In the genomic region with DNA sequence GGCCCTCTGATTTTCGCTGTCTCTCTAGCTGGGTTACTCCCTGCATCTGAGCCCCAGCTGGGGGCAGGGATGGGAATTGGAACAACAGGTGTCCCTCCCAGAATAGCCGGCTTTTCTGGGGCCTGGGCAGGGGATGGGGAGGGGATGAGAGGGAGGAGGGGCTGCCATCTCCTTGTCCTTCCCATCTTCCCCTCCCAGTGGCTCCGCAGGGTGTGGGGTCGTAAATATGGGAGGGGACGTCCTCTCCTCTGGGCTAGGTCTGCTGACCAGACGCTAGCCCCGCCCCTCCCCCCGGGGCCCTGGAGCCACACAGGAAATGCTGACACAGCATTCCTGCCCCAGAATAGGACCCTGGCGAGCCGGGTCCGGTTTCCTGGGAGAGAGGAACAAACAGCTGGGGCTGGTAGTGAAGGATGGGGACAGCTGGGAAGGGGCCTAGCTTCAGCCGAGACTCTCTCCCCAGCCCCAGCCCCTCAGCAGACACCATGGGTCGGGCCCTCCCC, we compare ENCODE assay signal across 1 cellular context.
TF ChIP-seq lines count a peak whose summit lies in the region.

No MANE protein-coding gene starts in this region.

TF ChIP-seq in HepG2, 621 proteins besides CTCF, POLR2A, EP300 and RAD21:
- TF ChIP-seq EED (CRISPR knock-in tag; IDR thresholded peaks at IDR 0.05) (no peak), MAFG (CRISPR knock-in tag; IDR thresholded peaks at IDR 0.05) (peak; percentile 57; the same call in 1 of the 2 replicates), MAFK (conservative IDR thresholded peaks at IDR 0.05 in 1 of 2, IDR thresholded peaks at IDR 0.05 in 1 of 2; ENCODE audit: low read length in 2 of 2) (peak; percentile 98 to 99), CBFB (CRISPR knock-in tag; IDR thresholded peaks at IDR 0.05) (no peak), KLF12 (CRISPR knock-in tag; IDR thresholded peaks at IDR 0.05; ENCODE audit: borderline replicate concordance) (no peak), JUN (CRISPR knock-in tag; IDR thresholded peaks at IDR 0.05) (no peak), MAFF (IDR thresholded peaks at IDR 0.05; ENCODE audit: low read depth, low read length) (peak; percentile 98), ZNF83 (CRISPR knock-in tag; IDR thresholded peaks at IDR 0.05; ENCODE audit: borderline replicate concordance) (no peak), GPN1 (CRISPR knock-in tag; IDR thresholded peaks at IDR 0.05; ENCODE audit: borderline replicate concordance) (no peak)
- TF ChIP-seq, protein P1, sequence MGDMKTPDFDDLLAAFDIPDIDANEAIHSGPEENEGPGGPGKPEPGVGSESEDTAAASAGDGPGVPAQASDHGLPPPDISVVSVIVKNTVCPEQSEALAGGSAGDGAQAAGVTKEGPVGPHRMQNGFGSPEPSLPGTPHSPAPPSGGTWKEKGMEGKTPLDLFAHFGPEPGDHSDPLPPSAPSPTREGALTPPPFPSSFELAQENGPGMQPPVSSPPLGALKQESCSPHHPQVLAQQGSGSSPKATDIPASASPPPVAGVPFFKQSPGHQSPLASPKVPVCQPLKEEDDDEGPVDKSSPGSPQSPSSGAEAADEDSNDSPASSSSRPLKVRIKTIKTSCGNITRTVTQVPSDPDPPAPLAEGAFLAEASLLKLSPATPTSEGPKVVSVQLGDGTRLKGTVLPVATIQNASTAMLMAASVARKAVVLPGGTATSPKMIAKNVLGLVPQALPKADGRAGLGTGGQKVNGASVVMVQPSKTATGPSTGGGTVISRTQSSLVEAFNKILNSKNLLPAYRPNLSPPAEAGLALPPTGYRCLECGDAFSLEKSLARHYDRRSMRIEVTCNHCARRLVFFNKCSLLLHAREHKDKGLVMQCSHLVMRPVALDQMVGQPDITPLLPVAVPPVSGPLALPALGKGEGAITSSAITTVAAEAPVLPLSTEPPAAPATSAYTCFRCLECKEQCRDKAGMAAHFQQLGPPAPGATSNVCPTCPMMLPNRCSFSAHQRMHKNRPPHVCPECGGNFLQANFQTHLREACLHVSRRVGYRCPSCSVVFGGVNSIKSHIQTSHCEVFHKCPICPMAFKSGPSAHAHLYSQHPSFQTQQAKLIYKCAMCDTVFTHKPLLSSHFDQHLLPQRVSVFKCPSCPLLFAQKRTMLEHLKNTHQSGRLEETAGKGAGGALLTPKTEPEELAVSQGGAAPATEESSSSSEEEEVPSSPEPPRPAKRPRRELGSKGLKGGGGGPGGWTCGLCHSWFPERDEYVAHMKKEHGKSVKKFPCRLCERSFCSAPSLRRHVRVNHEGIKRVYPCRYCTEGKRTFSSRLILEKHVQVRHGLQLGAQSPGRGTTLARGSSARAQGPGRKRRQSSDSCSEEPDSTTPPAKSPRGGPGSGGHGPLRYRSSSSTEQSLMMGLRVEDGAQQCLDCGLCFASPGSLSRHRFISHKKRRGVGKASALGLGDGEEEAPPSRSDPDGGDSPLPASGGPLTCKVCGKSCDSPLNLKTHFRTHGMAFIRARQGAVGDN (CRISPR knock-in tag; IDR thresholded peaks at IDR 0.05), result no peak
- TF ChIP-seq, protein P2, sequence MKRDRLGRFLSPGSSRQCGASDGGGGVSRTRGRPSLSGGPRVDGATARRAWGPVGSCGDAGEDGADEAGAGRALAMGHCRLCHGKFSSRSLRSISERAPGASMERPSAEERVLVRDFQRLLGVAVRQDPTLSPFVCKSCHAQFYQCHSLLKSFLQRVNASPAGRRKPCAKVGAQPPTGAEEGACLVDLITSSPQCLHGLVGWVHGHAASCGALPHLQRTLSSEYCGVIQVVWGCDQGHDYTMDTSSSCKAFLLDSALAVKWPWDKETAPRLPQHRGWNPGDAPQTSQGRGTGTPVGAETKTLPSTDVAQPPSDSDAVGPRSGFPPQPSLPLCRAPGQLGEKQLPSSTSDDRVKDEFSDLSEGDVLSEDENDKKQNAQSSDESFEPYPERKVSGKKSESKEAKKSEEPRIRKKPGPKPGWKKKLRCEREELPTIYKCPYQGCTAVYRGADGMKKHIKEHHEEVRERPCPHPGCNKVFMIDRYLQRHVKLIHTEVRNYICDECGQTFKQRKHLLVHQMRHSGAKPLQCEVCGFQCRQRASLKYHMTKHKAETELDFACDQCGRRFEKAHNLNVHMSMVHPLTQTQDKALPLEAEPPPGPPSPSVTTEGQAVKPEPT (CRISPR knock-in tag; IDR thresholded peaks at IDR 0.05; ENCODE audit: low read depth), result no peak
